Comparison of ENCODE assay signal across 12 cellular contexts in the genomic region with DNA sequence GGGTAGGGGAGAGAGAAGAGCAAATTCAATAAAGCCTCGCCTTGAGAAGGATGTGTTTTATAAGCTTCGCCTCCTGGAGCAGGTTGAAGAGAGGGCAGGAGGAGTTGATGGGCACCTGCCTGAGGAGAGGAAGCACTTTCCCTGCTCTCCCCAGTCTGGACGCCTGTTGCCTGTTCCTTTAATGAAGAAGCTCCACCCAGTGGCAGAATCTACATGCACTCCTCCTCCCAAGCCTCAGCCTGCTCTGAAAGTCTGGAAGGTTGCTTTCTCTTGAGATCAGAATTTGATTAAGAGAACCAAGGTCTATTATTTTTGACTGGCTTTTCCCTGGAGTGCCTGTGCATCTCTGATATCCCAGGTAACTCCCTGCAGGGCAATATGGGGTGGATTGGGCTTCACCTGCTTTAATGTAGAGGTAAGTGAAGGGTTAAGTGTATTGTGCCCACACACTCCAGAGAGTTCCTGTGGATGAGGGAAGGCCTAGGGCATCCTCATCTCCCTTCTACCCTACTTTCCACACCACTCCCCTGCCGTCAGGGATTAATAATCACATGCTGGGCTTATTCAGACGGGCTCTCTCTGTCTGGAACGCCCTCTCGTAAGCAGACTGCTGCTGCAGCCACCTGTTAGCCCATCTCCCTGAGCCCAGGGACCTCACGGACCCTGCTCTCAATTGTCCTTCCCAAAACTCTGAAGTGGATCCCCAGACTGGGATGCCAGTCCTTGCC. TPM values are rescaled to one million over a fixed set of nuclear protein-coding genes. Genes with fewer than 3 reads are reported as not detected.
DNase-seq lines count a peak whose midpoint lies in the region; ATAC-seq and TF ChIP-seq lines count a peak whose summit lies in the region.
"Had no signal": no experiment of that assay in that cellular context is flagged by ENCODE, and none has a peak within 500 bp of the region (broad histone marks: within the 10 kb centered on the region; RNA-seq: fewer than 3 reads in every experiment).

No MANE protein-coding gene starts in this region.

- H3K27ac ChIP-seq in Karpas-422 (ENCODE audit: low read length) (no peak overlapping the region), Panc1 (ENCODE audit: low read length) (no peak overlapping the region), hepatocyte (no peak overlapping the region)
- H3K27ac ChIP-seq: SJSA1 had no signal

- H3K4me3 ChIP-seq in Karpas-422 (ENCODE audit: low read length) (no peak overlapping the region), Panc1 (ENCODE audit: low read depth in 2 of 2, low read length in 2 of 2) (no peak overlapping the region), hepatocyte (no peak overlapping the region)
- H3K4me3 ChIP-seq: SJSA1 had no signal

- H3K27me3 ChIP-seq in Karpas-422 (ENCODE audit: low read length) (no peaks in the 10 kb centered on the region), Panc1 (ENCODE audit: control insufficient read depth, insufficient read depth, low read length) (0 out of 2 replicates have a peak, but pooled peaks cover 2% of the 10 kb centered on the region), hepatocyte (peaks cover 3% of the 10 kb centered on the region)
- H3K27me3 ChIP-seq: SJSA1 had no signal

- H3K79me2 ChIP-seq in Karpas-422 (ENCODE audit: low read length) (no peaks in the 10 kb centered on the region), hepatocyte (no peaks in the 10 kb centered on the region)

- H4K20me1 ChIP-seq in Karpas-422 (ENCODE audit: insufficient read depth, low read depth, low read length) (no peaks in the 10 kb centered on the region), hepatocyte (ENCODE audit: insufficient read depth, poor library complexity, severe bottlenecking) (no peaks in the 10 kb centered on the region)

- 73% methylated on average over 8 of the region's 8 CpGs for WGBS in hepatocyte (ENCODE audit: low lambda C conversion rate, missing lambda C conversion rate)

- H3K9me3 ChIP-seq in Karpas-422 (ENCODE audit: low read length), result no peaks in the 10 kb centered on the region
- H3K9me3 ChIP-seq in Panc1 (ENCODE audit: control insufficient read depth, insufficient read depth, low read depth, low read length), result no peaks in the 10 kb centered on the region
- H3K9me3 ChIP-seq in hepatocyte (ENCODE audit: low read depth), result no peaks in the 10 kb centered on the region
- H3K9me3 ChIP-seq: SJSA1 had no signal

- no peaks in the 10 kb centered on the region for H3K9me2 ChIP-seq in Karpas-422 (replicated peaks; ENCODE audit: insufficient read depth, low read length)
- no peaks in the 10 kb centered on the region for H3K9me2 ChIP-seq in hepatocyte (replicated peaks; ENCODE audit: insufficient read depth)

- no peak for TF ChIP-seq CTCF in Panc1 (IDR thresholded peaks at IDR 0.05)
- TF ChIP-seq CTCF in hepatocyte (IDR thresholded peaks at IDR 0.05; ENCODE audit: poor library complexity), result peak; percentile 19

- ATAC-seq in Panc1 (peak; percentile 30; the same call in 1 of the 2 replicates), HG03469 (IDR thresholded peaks at IDR 0.05; ENCODE audit: unreplicated experiment) (no peak), HG02798 (IDR thresholded peaks at IDR 0.05; ENCODE audit: poor library complexity, unreplicated experiment) (no peak)
- ATAC-seq: natural killer cell treated with Interleukin-12 subunit alpha and Interleukin-12 subunit beta and Interleukin-15 and Interleukin-18, amount 100 ng/mL, for 72 hours had no signal

- intact Hi-C loops in Panc1 (cut with micrococcal nuclease; ENCODE audit: unreplicated experiment), result no loop called here

- H3K4me1 ChIP-seq in Karpas-422 (ENCODE audit: low read length) (no peaks in the 10 kb centered on the region), Panc1 (ENCODE audit: control insufficient read depth, insufficient read depth, low read length) (no peaks in the 10 kb centered on the region), hepatocyte (ENCODE audit: insufficient read depth) (no peaks in the 10 kb centered on the region)
- H3K4me1 ChIP-seq: SJSA1 had no signal

- H3K9ac ChIP-seq in Karpas-422 (ENCODE audit: low read length), result no peak overlapping the region

- BruUV-seq in Panc1 (replicated peaks; lab: Mats Ljungman, UMichigan), result no TSS peak

- CTCF ChIA-PET in Panc1 (lab: Charles Lee), result no interaction called here

- POLR2A ChIA-PET in Panc1 (lab: Charles Lee), result no interaction called here

- peak; percentile 60 for DNase-seq in Ammon's horn (ENCODE audit: low spot score)
- peak; percentile 59 for DNase-seq in Karpas-422
- no peak for DNase-seq in Panc1 (ENCODE audit: low read depth, low spot score)
- DNase-seq in hepatocyte (ENCODE audit: low spot score), result peak; percentile 38
- DNase-seq in NCI-H510A treated with DMSO at 0.1 percent for 48 hours (lab: John Stamatoyannopoulos, UW), result no peak
- DNase-seq in OCI-M2 (lab: John Stamatoyannopoulos, UW; ENCODE audit: unreplicated experiment), result no peak
- DNase-seq: activated CD4-positive, alpha-beta T cell treated with anti-CD3 and anti-CD28 coated beads for 4 hours; AML-193 had no signal

- H2AFZ ChIP-seq in Karpas-422 (ENCODE audit: low read length), result no peak overlapping the region
- H2AFZ ChIP-seq in hepatocyte, result no peak overlapping the region

- H3K4me2 ChIP-seq in Karpas-422 (ENCODE audit: low read depth, low read length, poor library complexity, severe bottlenecking) (no peak overlapping the region), hepatocyte (no peak overlapping the region)

- no peaks in the 10 kb centered on the region for H3K36me3 ChIP-seq in Karpas-422 (ENCODE audit: insufficient read depth, low read length)
- H3K36me3 ChIP-seq in Panc1 (ENCODE audit: control insufficient read depth, insufficient read depth, low read length), result no peaks in the 10 kb centered on the region
- H3K36me3 ChIP-seq in hepatocyte (replicated peaks; ENCODE audit: insufficient read depth, low read depth), result no peaks in the 10 kb centered on the region
- H3K36me3 ChIP-seq: SJSA1 had no signal

- in situ Hi-C loops in Panc1 (cut with HindIII; ENCODE audit: low pct_unique_long_range_greater_than_20kb, low sequenced_read_pairs), result no loop called here

RNA-seq across cellular contexts. Expression of gene NTM, which starts 22.3 kb away (rescaled TPM):
- not detected in 2 replicates for total RNA-seq in Karpas-422 (2014; rRNA removed; shearing (Covaris generic); ENCODE audit: low replicate concordance)
- total RNA-seq in Panc1 (2021; ENCODE audit: unreplicated experiment), result 0.10 TPM
- polyA plus RNA-seq in Panc1 (2012; ENCODE audit: insufficient read length), result not detected
- 2.2 and 4.9 TPM in 2 replicates for total RNA-seq in hepatocyte
- polyA plus RNA-seq in hepatocyte, result 2.2 and 3.7 TPM in 2 replicates
- total RNA-seq: natural killer cell treated with Interleukin-12 subunit alpha and Interleukin-12 subunit beta and Interleukin-15 and Interleukin-18, amount 100 ng/mL, for 72 hours had no signal

Comparison
In these comparisons a context has a peak if more than half of its experiments do, and no peak if none do; other contexts are left out.
1. DNase-seq: peak in Ammon's horn (single experiment), Karpas-422 (single experiment) and hepatocyte (single experiment); none in Panc1 (single experiment), NCI-H510A treated with DMSO at 0.1 percent for 48 hours (single experiment) and OCI-M2 (single experiment).